ENCODE assay signal across 12 cellular contexts in genomic region chr1:170623171-170623570, GRCh38. TPM values are rescaled to one million over a fixed set of nuclear protein-coding genes. Genes with fewer than 3 reads are reported as not detected.
A peak's percentile ranks its signal among the peaks of the same experiment; 100 is the strongest.
DNase-seq lines count a peak whose midpoint lies in the region; FAIRE-seq and TF ChIP-seq lines count a peak whose summit lies in the region.
"Had no signal": no experiment of that assay in that cellular context is flagged by ENCODE, and none has a peak within 500 bp of the region (broad histone marks: within the 10 kb centered on the region; RNA-seq: fewer than 3 reads in every experiment).

No MANE protein-coding gene starts in this region.

- H3K79me2 ChIP-seq in H1 (ENCODE audit: control insufficient read depth in 1 of 2, insufficient read depth in 2 of 2, low read length in 2 of 2): no peaks in the 10 kb centered on the region
- H3K79me2 ChIP-seq in osteoblast (ENCODE audit: insufficient read depth, low read length): no peaks in the 10 kb centered on the region
- no peaks in the 10 kb centered on the region for H3K79me2 ChIP-seq in OCI-LY7 (ENCODE audit: insufficient read depth, low read depth, low read length)

- no peak overlapping the region for H3K9ac ChIP-seq in H1 (replicated peaks in 1 of 4; ENCODE audit: extremely low read depth in 1 of 4, low read depth in 3 of 4, low read length in 3 of 4)

- CTCF ChIA-PET in H1 (lab: Charles Lee; ENCODE audit: partially characterized antibody) (no interaction called here), OCI-LY7 (lab: Charles Lee; ENCODE audit: unreplicated experiment) (no interaction called here)

- H3K27ac ChIP-seq in H1 (ENCODE audit: low read depth, low read length) (no peak overlapping the region), osteoblast (ENCODE audit: low read depth, low read length) (peak overlapping the region; percentile 50), OCI-LY7 (ENCODE audit: low read depth, low read length, poor library complexity, severe bottlenecking) (no peak overlapping the region)

- peak; percentile 65 for FAIRE-seq in H1 (lab: Jason Lieb, UNC)
- FAIRE-seq: GM12892 had no signal

- no peak overlapping the region for H3K23ac ChIP-seq in H1 (ENCODE audit: insufficient read length)

- H2BK5ac ChIP-seq in H1 (ENCODE audit: low read depth, low read length): no peak overlapping the region

- H3K4me2 ChIP-seq in H1 (ENCODE audit: insufficient read depth in 1 of 2, low read depth in 2 of 2, low read length in 2 of 2) (no peak overlapping the region), osteoblast (ENCODE audit: insufficient read depth, low read length) (no peak overlapping the region), OCI-LY7 (ENCODE audit: low read length) (no peak overlapping the region)

- DNase-seq in GM04503 (ENCODE audit: low read depth) (peak; percentile 74), OCI-M1 (lab: John Stamatoyannopoulos, UW) (peak; percentile 17), H1 (ENCODE audit: low read depth in 1 of 2, low spot score in 2 of 2) (no peak), osteoblast (ENCODE audit: insufficient read length, low spot score, missing footprints) (peak; percentile 68), HuH-7.5 (ENCODE audit: low spot score) (no peak), iPS-NIHi11 (ENCODE audit: low spot score) (no peak), OCI-LY7 (ENCODE audit: low spot score) (no peak)
- DNase-seq in stimulated activated CD4-positive, alpha-beta T cell treated with anti-CD3 and anti-CD28 coated beads, Interleukin-2, amount 100 ng/mL, for 24 hours: no peak
- DNase-seq: activated CD8-positive, alpha-beta memory T cell treated with anti-CD3 and anti-CD28 coated beads, Interleukin-2, amount 10 ng/mL, durations not matched to agents 7 days and 5 days; stimulated activated CD4-positive, alpha-beta T cell treated with anti-CD3 and anti-CD28 coated beads, Interleukin-4, amount 100 ng/mL, for 4 hours had no signal

- no peak overlapping the region for H4K8ac ChIP-seq in H1 (ENCODE audit: extremely low read depth, insufficient read depth, low read length)

- H3K4me1 ChIP-seq in H1 (replicated peaks in 1 of 4; ENCODE audit: control insufficient read depth in 3 of 4, insufficient read depth in 4 of 4, low read length in 3 of 4): no peaks in the 10 kb centered on the region
- H3K4me1 ChIP-seq in osteoblast (ENCODE audit: insufficient read depth, low read length): peaks cover 10% of the 10 kb centered on the region
- no peaks in the 10 kb centered on the region for H3K4me1 ChIP-seq in OCI-LY7 (ENCODE audit: insufficient read depth, low read length, poor library complexity, severe bottlenecking)

- H3K79me1 ChIP-seq in H1 (ENCODE audit: low read depth, low read length): no peaks in the 10 kb centered on the region

- no peak overlapping the region for H3K4ac ChIP-seq in H1 (replicated peaks; ENCODE audit: insufficient read length, low read depth, low read length)

- 92% methylated on average over 2 of the region's 2 CpGs; no CpG with 5 or more reads in 1 of the 2 experiments for WGBS in H1 (ENCODE audit: extremely low coverage in 1 of 2, insufficient coverage in 1 of 2, insufficient read length in 1 of 2, insufficient replicate concordance in 2 of 2, low coverage in 1 of 2, low lambda C conversion rate in 2 of 2, missing lambda C conversion rate in 1 of 2), 2 experiments

- H3K4me3 ChIP-seq in H1 (ENCODE audit: extremely low read depth in 1 of 4, insufficient read depth in 2 of 4, low read depth in 3 of 4, low read length in 4 of 4): no peak overlapping the region
- no peak overlapping the region for H3K4me3 ChIP-seq in osteoblast (ENCODE audit: insufficient read depth, low read length)
- H3K4me3 ChIP-seq in OCI-LY7 (ENCODE audit: low read depth, low read length, poor library complexity, severe bottlenecking): no peak overlapping the region

- H3K23me2 ChIP-seq in H1 (ENCODE audit: low read depth, low read length): no peaks in the 10 kb centered on the region

- H3K18ac ChIP-seq in H1 (ENCODE audit: extremely low read depth, low read length): no peak overlapping the region

- H3K9me2 ChIP-seq in OCI-LY7 (ENCODE audit: insufficient read depth, low read length): no peaks in the 10 kb centered on the region

- H3K36me3 ChIP-seq in H1 (ENCODE audit: control insufficient read depth in 2 of 4, insufficient read depth in 4 of 4, low read length in 3 of 4) (no peaks in the 10 kb centered on the region), osteoblast (ENCODE audit: insufficient read depth, low read length) (no peaks in the 10 kb centered on the region), OCI-LY7 (ENCODE audit: insufficient read depth, low read length) (no peaks in the 10 kb centered on the region)

- H2AK5ac ChIP-seq in H1 (ENCODE audit: low read depth, low read length): no peak overlapping the region

- no peak overlapping the region for H2BK20ac ChIP-seq in H1 (ENCODE audit: low read length)

- TF ChIP-seq EP300 in H1 (IDR thresholded peaks at IDR 0.05; ENCODE audit: borderline replicate concordance in 1 of 2, low read depth in 2 of 2, low read length in 2 of 2): no peak

- H2AFZ ChIP-seq in H1 (ENCODE audit: low read length) (no peak overlapping the region), osteoblast (ENCODE audit: low read length) (no peak overlapping the region), OCI-LY7 (ENCODE audit: low read length) (no peak overlapping the region)

- intact Hi-C loops in OCI-LY7 (cut with micrococcal nuclease; ENCODE audit: unreplicated experiment): no loop called here

- no peak for TF ChIP-seq POLR2A in H1 (IDR thresholded peaks at IDR 0.05; ENCODE audit: control extremely low read depth in 1 of 2, low read depth in 2 of 2, low read length in 2 of 2)

- POLR2A ChIA-PET in H1 (lab: Charles Lee; ENCODE audit: partially characterized antibody): no interaction called here
- POLR2A ChIA-PET in OCI-LY7 (lab: Charles Lee): interaction anchor here (0.6 to 0.8 kb wide), 2 partner anchors 38 to 440 kb away, joined by 4 read pairs; no protein-coding TSS in a partner anchor

- no peak overlapping the region for H2BK120ac ChIP-seq in H1 (replicated peaks; ENCODE audit: low read depth, low read length)

- H4K5ac ChIP-seq in H1 (ENCODE audit: insufficient read length, low read depth, low read length): no peak overlapping the region

- H4K20me1 ChIP-seq in H1 (replicated peaks in 1 of 2; ENCODE audit: control insufficient read depth in 1 of 2, insufficient read depth in 2 of 2, low read length in 2 of 2) (no peaks in the 10 kb centered on the region), osteoblast (ENCODE audit: insufficient read depth, low read length) (no peaks in the 10 kb centered on the region), OCI-LY7 (ENCODE audit: insufficient read depth, low read length) (no peaks in the 10 kb centered on the region)

- no peak overlapping the region for H2BK12ac ChIP-seq in H1 (ENCODE audit: low read depth, low read length)

- no TSS peak for BruUV-seq in OCI-LY7 (replicated peaks; lab: Mats Ljungman, UMichigan)

- H3K27me3 ChIP-seq in H1 (replicated peaks in 1 of 4; ENCODE audit: control insufficient read depth in 3 of 4, extremely low read depth in 1 of 4, insufficient read depth in 3 of 4, low read length in 3 of 4) (no peaks in the 10 kb centered on the region), osteoblast (ENCODE audit: insufficient read depth, low read length) (no peaks in the 10 kb centered on the region)

- TF ChIP-seq CTCF in H1 (IDR thresholded peaks at IDR 0.05; ENCODE audit: control extremely low read depth in 1 of 3, insufficient read depth in 1 of 3, low read depth in 1 of 3, low read length in 3 of 3): no peak
- TF ChIP-seq CTCF in osteoblast (IDR thresholded peaks at IDR 0.05; ENCODE audit: extremely low read depth, low read depth, low read length): no peak
- TF ChIP-seq CTCF in OCI-LY7 (conservative IDR thresholded peaks at IDR 0.05; ENCODE audit: low read length): no peak

- no peak for TF ChIP-seq RAD21 in H1 (IDR thresholded peaks at IDR 0.05 in 1 of 2, conservative IDR thresholded peaks at IDR 0.05 in 1 of 2; ENCODE audit: low read depth in 2 of 2, low read length in 2 of 2)

- no peak overlapping the region for H3K14ac ChIP-seq in H1 (ENCODE audit: insufficient read length)

- no peak overlapping the region for H3K56ac ChIP-seq in H1 (replicated peaks; ENCODE audit: insufficient read length, low read depth, low read length)

- H3K9me3 ChIP-seq in H1 (ENCODE audit: insufficient read depth in 2 of 2, low read depth in 1 of 2, low read length in 1 of 2) (no peaks in the 10 kb centered on the region), osteoblast (ENCODE audit: low read depth, low read length) (peaks cover 13% of the 10 kb centered on the region), OCI-LY7 (ENCODE audit: low read length) (no peaks in the 10 kb centered on the region)

- no peak overlapping the region for H4K91ac ChIP-seq in H1 (replicated peaks; ENCODE audit: insufficient read length, low read length)

- H2BK15ac ChIP-seq in H1 (ENCODE audit: low read length): no peak overlapping the region

TF ChIP-seq in H1, 55 proteins besides CTCF, POLR2A, EP300 and RAD21:
- TF ChIP-seq RBBP5 (IDR thresholded peaks at IDR 0.05; ENCODE audit: borderline replicate concordance, low read depth, low read length) (no peak), KDM5A (IDR thresholded peaks at IDR 0.05; ENCODE audit: low read length) (no peak)

RNA-seq across cellular contexts. Expression of gene PRRX1, which starts 40.8 kb away (rescaled TPM):
- not detected in 2 replicates for total RNA-seq in H1 (2021; fragmentation: NEBNext Ultra II Directional; extraction: Animal tissue kit (Norgen Biotek cat#: 25700))
- polyA plus RNA-seq in H1 (2011; rRNA removed): not detected in 2 replicates
- not detected for polyA plus RNA-seq in H1 (2011; cell fraction: cytosol; rRNA removed)
- polyA plus RNA-seq in H1 (2011; cell fraction: nucleus; rRNA removed): 0.10 TPM
- 0.04 to 0.12 TPM (median 0.04 TPM) in 3 of 4 replicates, not detected in the other for polyA plus RNA-seq in H1 (2012, experiment 1 of 2)
- not detected for polyA plus RNA-seq in H1 (2012, experiment 2 of 2)
- 0.04 TPM for polyA plus RNA-seq in H1 (2013, experiment 1 of 2)
- 0.04 TPM for polyA plus RNA-seq in H1 (2013, experiment 2 of 2)
- polyA minus RNA-seq in H1 (2011; rRNA and poly(A)+ RNA removed): 0.09 TPM in 1 of 2 replicates, not detected in the other
- polyA minus RNA-seq in H1 (2011; cell fraction: cytosol; rRNA and poly(A)+ RNA removed): not detected
- 0.30 TPM for polyA minus RNA-seq in H1 (2011; cell fraction: nucleus; rRNA and poly(A)+ RNA removed)
- total RNA-seq in osteoblast (307 and 427 TPM in 2 replicates), OCI-LY7 (2022) (not detected in 2 replicates)
- total RNA-seq in OCI-LY7 (2014; rRNA removed; shearing (Covaris generic)): not detected in 2 replicates
- total RNA-seq: activated CD8-positive, alpha-beta memory T cell treated with anti-CD3 and anti-CD28 coated beads, Interleukin-2, amount 10 ng/mL, durations not matched to agents 7 days and 5 days; activated naive CD4-positive, alpha-beta T cell treated with anti-CD3 and anti-CD28 coated beads, Interleukin-2, amount 50 U/mL, for 72 hours had no signal

Comparison
In these comparisons a context has a peak if more than half of its experiments do, and no peak if none do; other contexts are left out.
1. DNase-seq: peak in GM04503 (single experiment), OCI-M1 (single experiment) and osteoblast (single experiment); none in H1 (0 of 2), HuH-7.5 (single experiment), iPS-NIHi11 (single experiment), OCI-LY7 (single experiment) and stimulated activated CD4-positive, alpha-beta T cell treated with anti-CD3 and anti-CD28 coated beads, Interleukin-2, amount 100 ng/mL, for 24 hours (0 of 2).
2. RNA of gene PRRX1, which starts 40.8 kb away (total RNA-seq): 307 to 427 TPM in osteoblast; not detected in H1 and not detected in OCI-LY7; every median in the first group is over 100 times any median in the second.